ENCODE assay signal across 24 cellular contexts in genomic region chr13:83884141-83884540, GRCh38. TPM values are rescaled to one million over a fixed set of nuclear protein-coding genes. Genes with fewer than 3 reads are reported as not detected.
DNase-seq lines count a peak whose midpoint lies in the region; TF ChIP-seq lines count a peak whose summit lies in the region.
"Had no signal": no experiment of that assay in that cellular context is flagged by ENCODE, and none has a peak within 500 bp of the region (broad histone marks: within the 10 kb centered on the region; RNA-seq: fewer than 3 reads in every experiment).

No MANE protein-coding gene starts in this region.

- H3K79me1 ChIP-seq in neuronal stem cell (ENCODE audit: low read depth, low read length), result no peaks in the 10 kb centered on the region

- H4K8ac ChIP-seq in neuronal stem cell (ENCODE audit: low read depth, low read length), result no peak overlapping the region

- H3K27me3 Mint-ChIP-seq in chondrocyte (ENCODE audit: low read depth), result peaks cover 49% of the 10 kb centered on the region

- H3K36me3 ChIP-seq in adipocyte (ENCODE audit: control insufficient read depth, insufficient read depth, low read length, severe bottlenecking) (no peaks in the 10 kb centered on the region), neuronal stem cell (replicated peaks in 1 of 2; ENCODE audit: control insufficient read depth in 2 of 2, insufficient read depth in 2 of 2, low read length in 2 of 2) (no peaks in the 10 kb centered on the region)
- H3K36me3 ChIP-seq: BLaER1, SJSA1 had no signal

- H3K4me3 Mint-ChIP-seq in chondrocyte (ENCODE audit: unreplicated experiment), result no peak overlapping the region
- H3K4me3 Mint-ChIP-seq: CD4-positive, CD25-positive, alpha-beta regulatory T cell had no signal

- H3K36me3 Mint-ChIP-seq in chondrocyte (ENCODE audit: low read depth), result no peaks in the 10 kb centered on the region
- H3K36me3 Mint-ChIP-seq: CD4-positive, CD25-positive, alpha-beta regulatory T cell had no signal

- H3K9me3 Mint-ChIP-seq in chondrocyte (ENCODE audit: low read depth), result no peaks in the 10 kb centered on the region

- TF ChIP-seq CTCF in fibroblast of mammary gland (conservative IDR thresholded peaks at IDR 0.05; ENCODE audit: control insufficient read depth, insufficient read depth, low read depth, low read length) (no peak), chondrocyte (IDR thresholded peaks at IDR 0.05) (no peak), GM13977 (IDR thresholded peaks at IDR 0.05; ENCODE audit: extremely low read depth, insufficient read depth, missing control alignments) (no peak)

- no peak overlapping the region for H2BK12ac ChIP-seq in neuronal stem cell (ENCODE audit: low read length)

- no peak overlapping the region for H2BK120ac ChIP-seq in neuronal stem cell (ENCODE audit: low read depth, low read length)

- peak overlapping the region; percentile 85 for H2AFZ ChIP-seq in neuronal stem cell (ENCODE audit: low read length)

- no peak overlapping the region for H2BK5ac ChIP-seq in neuronal stem cell (ENCODE audit: low read length)

- no peak overlapping the region for H3K27ac ChIP-seq in neuronal stem cell (replicated peaks; ENCODE audit: low read length)
- H3K27ac ChIP-seq: BLaER1, SJSA1 had no signal

- no peak overlapping the region for H3K18ac ChIP-seq in neuronal stem cell (ENCODE audit: low read length)

- H3K4me2 ChIP-seq in neuronal stem cell (ENCODE audit: insufficient read depth, low read length, poor library complexity, severe bottlenecking), result no peak overlapping the region
- H3K4me2 ChIP-seq: BLaER1 had no signal

- no peak overlapping the region for H3K23ac ChIP-seq in neuronal stem cell (ENCODE audit: low read depth, low read length, poor library complexity)

- DNase-seq in EL (peak; percentile 21), adipocyte (ENCODE audit: low read depth) (peak; percentile 36), fibroblast of mammary gland (ENCODE audit: low read depth) (peak; percentile 7), neuronal stem cell (ENCODE audit: low spot score) (no peak), chondrocyte (ENCODE audit: low spot score) (no peak), GDM1 (lab: John Stamatoyannopoulos, UW) (no peak), GM13977 (ENCODE audit: low spot score) (no peak)
- DNase-seq: CD4-positive, CD25-positive, alpha-beta regulatory T cell; GOT3; Karpas-422; NCI-H1092; NCI-H1417 treated with DMSO at 0.1 percent for 48 hours; NCI-H1694 treated with DMSO at 0.1 percent for 48 hours; NCI-H2081 treated with DMSO at 0.1 percent for 48 hours; NCI-H2171; NCI-H226; NCI-H510A; NCI-H69; Right ventricle myocardium superior; RPMI8226 had no signal

- no peak overlapping the region for H4K91ac ChIP-seq in neuronal stem cell (ENCODE audit: low read depth, low read length, poor library complexity)

- peaks cover 27% of the 10 kb centered on the region for H3K4me1 Mint-ChIP-seq in chondrocyte (ENCODE audit: low read depth)

- H3K4me1 ChIP-seq in adipocyte (ENCODE audit: control insufficient read depth, insufficient read depth, low read length) (peaks cover 24% of the 10 kb centered on the region), neuronal stem cell (ENCODE audit: control insufficient read depth in 2 of 2, insufficient read depth in 1 of 2, low read depth in 1 of 2, low read length in 2 of 2) (peaks cover 0 to 1% of the 10 kb centered on the region in 2 donors)
- H3K4me1 ChIP-seq: BLaER1, SJSA1 had no signal

- in situ Hi-C loops in GM13977 (cut with MboI; ENCODE audit: low pct_unique_long_range_greater_than_20kb, low sequenced_read_pairs, unreplicated experiment), result no loop called here

- no peak overlapping the region for H3K14ac ChIP-seq in neuronal stem cell (ENCODE audit: low read length)

- H3K4me3 ChIP-seq in adipocyte (ENCODE audit: low read length), result no peak overlapping the region
- H3K4me3 ChIP-seq in fibroblast of mammary gland (ENCODE audit: control insufficient read depth, low read depth, low read length), result no peak overlapping the region
- no peak overlapping the region for H3K4me3 ChIP-seq in neuronal stem cell (ENCODE audit: low read length in 2 of 2)
- H3K4me3 ChIP-seq: BLaER1, SJSA1 had no signal

- H2BK15ac ChIP-seq in neuronal stem cell (ENCODE audit: low read length), result no peak overlapping the region

- no peak overlapping the region for H3K9ac ChIP-seq in adipocyte (ENCODE audit: low read length)
- no peak overlapping the region for H3K9ac ChIP-seq in neuronal stem cell (ENCODE audit: low read depth, low read length, poor library complexity)
- H3K9ac ChIP-seq: BLaER1 had no signal

- no peak overlapping the region for H3K27ac Mint-ChIP-seq in chondrocyte (ENCODE audit: unreplicated experiment)
- H3K27ac Mint-ChIP-seq: CD4-positive, CD25-positive, alpha-beta regulatory T cell had no signal

- H2AK5ac ChIP-seq in neuronal stem cell (ENCODE audit: low read depth, low read length), result no peak overlapping the region

- peaks cover 37% of the 10 kb centered on the region for H3K27me3 ChIP-seq in adipocyte (replicated peaks; ENCODE audit: control insufficient read depth, insufficient read depth, low read length)
- peaks cover 0 to 20% (median 0%) of the 10 kb centered on the region in 3 experiments for H3K27me3 ChIP-seq in neuronal stem cell (ENCODE audit: control insufficient read depth in 3 of 3, insufficient read depth in 3 of 3, low read depth in 1 of 3, low read length in 3 of 3)
- H3K27me3 ChIP-seq: BLaER1, SJSA1 had no signal

- H3K9me3 ChIP-seq in adipocyte (ENCODE audit: control insufficient read depth, low read length) (no peaks in the 10 kb centered on the region), neuronal stem cell (replicated peaks in 1 of 2; ENCODE audit: control insufficient read depth in 2 of 2, insufficient read depth in 1 of 2, low read depth in 1 of 2, low read length in 2 of 2) (peaks cover 0 to 16% of the 10 kb centered on the region in 2 donors)

- H3K4ac ChIP-seq in neuronal stem cell (ENCODE audit: low read length), result no peak overlapping the region

RNA-seq across cellular contexts. Expression of gene SLITRK1, which starts 1.9 kb away (rescaled TPM):
- 1.9 TPM for polyA plus RNA-seq in neuronal stem cell (2013, experiment 1 of 2)
- polyA plus RNA-seq in neuronal stem cell (2013, experiment 2 of 2), result 1.9 TPM
- total RNA-seq in chondrocyte, result 0.05 to 0.36 TPM (median 0.08 TPM) in 3 replicates
- total RNA-seq: CD4-positive, CD25-positive, alpha-beta regulatory T cell; HepG2; HT1080; Right ventricle myocardium superior; SJSA1 had no signal
- polyA plus RNA-seq: CD4-positive, CD25-positive, alpha-beta regulatory T cell; HepG2 had no signal

Comparison
In these comparisons a context has a peak if more than half of its experiments do, and no peak if none do; other contexts are left out.
1. DNase-seq: peak in EL (single experiment), adipocyte (single experiment) and fibroblast of mammary gland (single experiment); none in neuronal stem cell (single experiment), chondrocyte (single experiment), GDM1 (single experiment) and GM13977 (single experiment).